In genomic region chr1:27109103-27109822, GRCh38 we compare ENCODE assay signal across 3 cellular contexts.
TF ChIP-seq lines count a peak whose summit lies in the region.

No MANE protein-coding gene starts in this region.

TF ChIP-seq in SK-N-SH, 30 proteins besides CTCF, POLR2A, EP300 and RAD21 (continued from another document):
- TF ChIP-seq YY1 (IDR thresholded peaks at IDR 0.05; ENCODE audit: low read depth) (no peak), FOXJ3 (CRISPR knock-in tag; IDR thresholded peaks at IDR 0.05) (no peak), NFIC (IDR thresholded peaks at IDR 0.05; ENCODE audit: borderline replicate concordance) (no peak), IRF3 (IDR thresholded peaks at IDR 0.05; ENCODE audit: low read depth, low read length) (no peak), SMC3 (IDR thresholded peaks at IDR 0.05; ENCODE audit: low read depth, low read length) (no peak), RFX5 (IDR thresholded peaks at IDR 0.05; ENCODE audit: low read length) (no peak), RXRA (IDR thresholded peaks at IDR 0.05; ENCODE audit: borderline replicate concordance, low read depth) (no peak)

TF ChIP-seq in SK-N-SH treated with all-trans-retinoic acid at 6 μM for 48 hours, 23 proteins besides CTCF, POLR2A, EP300 and RAD21 (continued from another document):
- TF ChIP-seq POU6F1 (CRISPR knock-in tag; IDR thresholded peaks at IDR 0.05; ENCODE audit: borderline replicate concordance, low read depth): no peak
- TF ChIP-seq ZFP3 (CRISPR knock-in tag; IDR thresholded peaks at IDR 0.05): no peak
- TF ChIP-seq RARB (CRISPR knock-in tag; IDR thresholded peaks at IDR 0.05): no peak
- TF ChIP-seq TOX (CRISPR knock-in tag; IDR thresholded peaks at IDR 0.05; ENCODE audit: borderline replicate concordance): no peak
- no peak for TF ChIP-seq CSDC2 (CRISPR knock-in tag; IDR thresholded peaks at IDR 0.05)
- no peak for TF ChIP-seq OSR1 (CRISPR knock-in tag; IDR thresholded peaks at IDR 0.05)
- no peak for TF ChIP-seq ZNF70 (CRISPR knock-in tag; IDR thresholded peaks at IDR 0.05)
- no peak for TF ChIP-seq CSRNP3 (CRISPR knock-in tag; IDR thresholded peaks at IDR 0.05)
- TF ChIP-seq TSHZ2 (CRISPR knock-in tag; IDR thresholded peaks at IDR 0.05): no peak
- TF ChIP-seq TCF4 (CRISPR knock-in tag; IDR thresholded peaks at IDR 0.05; ENCODE audit: borderline replicate concordance): no peak
- no peak for TF ChIP-seq ZNF565 (CRISPR knock-in tag; conservative IDR thresholded peaks at IDR 0.05; ENCODE audit: low read depth)
- no peak for TF ChIP-seq ESRRG (CRISPR knock-in tag; IDR thresholded peaks at IDR 0.05)
- no peak for TF ChIP-seq PATZ1 (CRISPR knock-in tag; IDR thresholded peaks at IDR 0.05; ENCODE audit: borderline replicate concordance)
- no peak for TF ChIP-seq SNAI2 (CRISPR knock-in tag; IDR thresholded peaks at IDR 0.05)
- TF ChIP-seq ZC3H10 (CRISPR knock-in tag; IDR thresholded peaks at IDR 0.05): no peak
- TF ChIP-seq ZFP30 (CRISPR knock-in tag; IDR thresholded peaks at IDR 0.05): no peak
- TF ChIP-seq ARNTL (CRISPR knock-in tag; IDR thresholded peaks at IDR 0.05; ENCODE audit: borderline replicate concordance, low read depth): no peak
- no peak for TF ChIP-seq PPARA (CRISPR knock-in tag; IDR thresholded peaks at IDR 0.05; ENCODE audit: borderline replicate concordance)
- no peak for TF ChIP-seq GLIS3 (CRISPR knock-in tag; IDR thresholded peaks at IDR 0.05)
TF ChIP-seq in SK-N-SH treated with all-trans-retinoic acid at 6 μM for 48 hours: peak in this region for 0.

TF ChIP-seq in K562, 482 proteins besides CTCF, POLR2A, EP300 and RAD21 (continued from another document and continues in another):
- TF ChIP-seq PREB (CRISPR knock-in tag; IDR thresholded peaks at IDR 0.05): no peak
- TF ChIP-seq FOXJ2 (tag; IDR thresholded peaks at IDR 0.05): no peak
- no peak for TF ChIP-seq ETV6 (IDR thresholded peaks at IDR 0.05; ENCODE audit: borderline replicate concordance in 1 of 2, low read depth in 2 of 2, low read length in 1 of 2)
- no peak for TF ChIP-seq ETV6 (CRISPR knock-in tag; IDR thresholded peaks at IDR 0.05; ENCODE audit: borderline replicate concordance)
- TF ChIP-seq TBL1XR1 (IDR thresholded peaks at IDR 0.05; ENCODE audit: low read length in 2 of 2): 0 out of 4 replicates have a peak, but pooled peaks of 1 of the 2 experiments have one; percentile 14
- no peak for TF ChIP-seq ZBTB11 (CRISPR knock-in tag; IDR thresholded peaks at IDR 0.05)
- TF ChIP-seq MAZ (CRISPR knock-in tag; conservative IDR thresholded peaks at IDR 0.05 in 1 of 2, IDR thresholded peaks at IDR 0.05 in 1 of 2): no peak
- TF ChIP-seq ZNF609 (CRISPR knock-in tag; IDR thresholded peaks at IDR 0.05; ENCODE audit: borderline replicate concordance): no peak
- TF ChIP-seq KAT2B (IDR thresholded peaks at IDR 0.05; ENCODE audit: low read depth, low read length): no peak
- no peak for TF ChIP-seq CEBPZ (IDR thresholded peaks at IDR 0.05; ENCODE audit: borderline replicate concordance, low read depth, low read length)
- TF ChIP-seq MIER1 (IDR thresholded peaks at IDR 0.05; ENCODE audit: low read depth): no peak
- TF ChIP-seq RNF219 (CRISPR knock-in tag; IDR thresholded peaks at IDR 0.05): no peak
